8 cellular contexts compared by ENCODE assay signal in genomic region chr2:207767461-207768167, GRCh38. TPM values are rescaled to one million over a fixed set of nuclear protein-coding genes. Genes with fewer than 3 reads are reported as not detected.
DNase-seq lines count a peak whose midpoint lies in the region; ATAC-seq, FAIRE-seq and TF ChIP-seq lines count a peak whose summit lies in the region.

No MANE protein-coding gene starts in this region.

- H3K9ac ChIP-seq in HUES64 (ENCODE audit: low read depth, low read length) (peak overlapping the region; percentile 83; the same call in 1 of the 2 replicates), K562 (ENCODE audit: insufficient read depth in 1 of 2, low read depth in 2 of 2, low read length in 2 of 2) (no peak overlapping the region; a peak in 1 of 4 replicates)

- DNase-seq in AG20443 (ENCODE audit: low spot score) (peak; percentile 39), K562 (ENCODE audit: extremely low read depth in 1 of 4, low spot score in 3 of 4) (no peak), kidney glomerular epithelial cell (lab: John Stamatoyannopoulos, UW) (peak; percentile 12), SIG-M5 treated with dmso at 0.1 percent for 504 hours (lab: John Stamatoyannopoulos, UW; ENCODE audit: unreplicated experiment) (no peak), SHP77 treated with DMSO at 0.1 percent for 48 hours (lab: John Stamatoyannopoulos, UW) (no peak)
- peak; percentile 6 for DNase-seq in stimulated activated naive CD8-positive, alpha-beta T cell treated with anti-CD3 and anti-CD28 coated beads, Interleukin-15, Interleukin-2, amounts not matched to agents 100 U/mL and 50 U/mL, for 24 hours

- TF ChIP-seq RAD21 in K562 (CRISPR knock-in tag; conservative IDR thresholded peaks at IDR 0.05 in 1 of 2, IDR thresholded peaks at IDR 0.05 in 1 of 2): no peak

- intact Hi-C loops in K562 (cut with micrococcal nuclease): loop anchor here (5.0 kb wide), 2 partner anchors 45 to 205 kb away; no protein-coding TSS in a partner anchor

- H3K79me2 ChIP-seq in K562 (ENCODE audit: control insufficient read depth, insufficient read depth, low read length): peaks cover 67% of the 10 kb centered on the region

- CTCF ChIA-PET in K562 (lab: Yijun Ruan, JAX; ENCODE audit: low intra/inter-chr PET ratio): no interaction called here

- TF ChIP-seq POLR2A in K562 (conservative IDR thresholded peaks at IDR 0.05): no peak

- no peaks in the 10 kb centered on the region for H3K9me1 ChIP-seq in K562 (ENCODE audit: control insufficient read depth, insufficient read depth, low read length)

- H4K20me1 ChIP-seq in K562 (replicated peaks; ENCODE audit: control insufficient read depth, insufficient read depth, low read length): peaks cover 3% of the 10 kb centered on the region; the same call in 1 of the 2 replicates

- H3K27me3 ChIP-seq in HUES64 (ENCODE audit: insufficient read depth, low read length) (peaks cover 22% of the 10 kb centered on the region; the same call in 1 of the 2 replicates), K562 (ENCODE audit: control insufficient read depth in 2 of 2, insufficient read depth in 2 of 2, low read length in 2 of 2) (no peaks in the 10 kb centered on the region)

- H3K27ac ChIP-seq in HUES64 (ENCODE audit: low read depth, low read length): no peak overlapping the region
- H3K27ac ChIP-seq in K562 (ENCODE audit: extremely low read depth, low read depth, low read length): no peak overlapping the region; the same call in 2 of the 3 replicates

- peaks cover 50% of the 10 kb centered on the region for H3K4me1 ChIP-seq in HUES64 (ENCODE audit: insufficient read depth, low read length)
- H3K4me1 ChIP-seq in K562 (replicated peaks in 1 of 2; ENCODE audit: control insufficient read depth in 2 of 2, insufficient read depth in 2 of 2, low read length in 2 of 2): peaks cover 29 to 54% of the 10 kb centered on the region in 2 experiments; a peak in 4 of 5 replicates

- WGBS in HUES64: 75% methylated on average over 56 of the region's 56 CpGs
- WGBS in K562 (ENCODE audit: insufficient coverage, low coverage, missing lambda C conversion rate): 99% methylated on average over 11 of the region's 56 CpGs

- no peaks in the 10 kb centered on the region for H3K9me3 ChIP-seq in HUES64 (ENCODE audit: insufficient read depth, low read depth, low read length)
- H3K9me3 ChIP-seq in K562 (replicated peaks; ENCODE audit: control insufficient read depth, insufficient read depth, low read depth, low read length): 0 out of 2 replicates have a peak, but pooled peaks cover 2% of the 10 kb centered on the region

- in situ Hi-C loops in K562 (cut with MboI): no loop called here

- no peak for TF ChIP-seq CTCF in K562 (IDR thresholded peaks at IDR 0.05 in 2 of 3, conservative IDR thresholded peaks at IDR 0.05 in 1 of 3; ENCODE audit: insufficient read depth in 2 of 3, low read depth in 1 of 3, low read length in 3 of 3)

- POLR2A ChIA-PET in K562 (lab: Yijun Ruan, JAX): no interaction called here

- peaks cover 46% of the 10 kb centered on the region for H3K36me3 ChIP-seq in HUES64 (ENCODE audit: insufficient read depth, low read length)
- peaks cover 51% of the 10 kb centered on the region for H3K36me3 ChIP-seq in K562 (ENCODE audit: control insufficient read depth, insufficient read depth, low read length)

- no peak for FAIRE-seq in K562 (lab: Jason Lieb, UNC)

- H3K4me3 ChIP-seq in HUES64 (ENCODE audit: low read length) (peak overlapping the region; percentile 90), K562 (no peak overlapping the region)

- no peak overlapping the region for H2AFZ ChIP-seq in K562 (ENCODE audit: low read depth, low read length)

- ATAC-seq in K562 (no peak), GM19328 (IDR thresholded peaks at IDR 0.05; ENCODE audit: unreplicated experiment) (no peak)
- ATAC-seq in stimulated activated naive CD8-positive, alpha-beta T cell treated with anti-CD3 and anti-CD28 coated beads, Interleukin-15, Interleukin-2, amounts not matched to agents 100 U/mL and 50 U/mL, for 24 hours: no peak

- BruUV-seq in K562 (replicated peaks; lab: Mats Ljungman, UMichigan): no TSS peak

- TF ChIP-seq EP300 in K562 (IDR thresholded peaks at IDR 0.05; ENCODE audit: low read length): no peak

- no peak overlapping the region for H3K4me2 ChIP-seq in K562 (ENCODE audit: insufficient read depth, low read length)

TF ChIP-seq in K562, 482 proteins besides CTCF, POLR2A, EP300 and RAD21 (continues in another document):
- TF ChIP-seq MIER1 (IDR thresholded peaks at IDR 0.05; ENCODE audit: low read depth) (no peak), ELF1 (tag; IDR thresholded peaks at IDR 0.05) (no peak), CBX3 (IDR thresholded peaks at IDR 0.05; ENCODE audit: borderline replicate concordance in 1 of 2, low read length in 2 of 2) (peak in 1 of 2 experiments; percentile 9; a peak in 1 of 3 replicates), PKNOX1 (IDR thresholded peaks at IDR 0.05) (no peak), TRIM28 (IDR thresholded peaks at IDR 0.05) (no peak), MAX (CRISPR knock-in tag; IDR thresholded peaks at IDR 0.05) (no peak)

RNA-seq across cellular contexts. Expression of gene FZD5, which starts 2.1 kb away (rescaled TPM):
- polyA plus RNA-seq in HUES64 (2013, experiment 1 of 2): 18.4 TPM
- polyA plus RNA-seq in HUES64 (2013, experiment 2 of 2): 16.7 TPM
- 12.4 and 17.4 TPM in 2 replicates for total RNA-seq in K562 (2011; cell fraction: chromatin; rRNA removed; ENCODE audit: low replicate concordance)
- 14.3 and 15.3 TPM in 2 replicates for total RNA-seq in K562 (2011; cell fraction: nucleolus; rRNA removed)
- 21.9 and 32.4 TPM in 2 replicates for total RNA-seq in K562 (2011; cell fraction: nucleoplasm; rRNA removed)
- total RNA-seq in K562 (2014; rRNA removed) (8.8 and 9.7 TPM in 2 replicates), K562 (2014; rRNA removed; fragmentation: Illumina TruSeq; extraction: Trizol) (7.2 and 7.7 TPM in 2 replicates), K562 (2015; rRNA removed; fragmentation: Illumina TruSeq; extraction: Trizol) (5.6 and 5.9 TPM in 2 replicates), K562 (2021) (14.6 and 15.8 TPM in 2 replicates)
- polyA plus RNA-seq in K562 (2011; rRNA removed) (4.1 and 4.3 TPM in 2 replicates), K562 (2014; fragmentation: Illumina TruSeq; extraction: Trizol) (5.1 and 5.3 TPM in 2 replicates), K562 (2014; fragmentation: Nextera tagmentation; extraction: Ambion mirVana) (1 to 10 TPM; 3.7 to 7.7 TPM), K562 (2014; rRNA removed) (4.5 and 5.3 TPM in 2 replicates)
- 3.2 and 4.3 TPM in 2 replicates for polyA plus RNA-seq in K562 (2011; cell fraction: cytosol; rRNA removed)
- 7.6 and 8.4 TPM in 2 replicates for polyA plus RNA-seq in K562 (2011; cell fraction: nucleus; rRNA removed)
- 3.3 and 4.3 TPM in 2 replicates for polyA plus RNA-seq in K562 (2012)
- polyA minus RNA-seq in K562 (2011; rRNA and poly(A)+ RNA removed): 10.9 and 12.2 TPM in 2 replicates
- 11.1 and 12.5 TPM in 2 replicates for polyA minus RNA-seq in K562 (2011; cell fraction: cytosol; rRNA and poly(A)+ RNA removed)
- 12.0 and 16.7 TPM in 2 replicates for polyA minus RNA-seq in K562 (2011; cell fraction: nucleus; rRNA and poly(A)+ RNA removed)

RNA-seq across cellular contexts. Expression of gene CCNYL1, which starts 56.2 kb away (rescaled TPM):
- 29.6 TPM for polyA plus RNA-seq in HUES64 (2013, experiment 1 of 2)
- 28.7 TPM for polyA plus RNA-seq in HUES64 (2013, experiment 2 of 2)
- 3.1 and 7.4 TPM in 2 replicates for total RNA-seq in K562 (2011; cell fraction: chromatin; rRNA removed; ENCODE audit: low replicate concordance)
- 2.8 and 3.3 TPM in 2 replicates for total RNA-seq in K562 (2011; cell fraction: nucleolus; rRNA removed)
- total RNA-seq in K562 (2011; cell fraction: nucleoplasm; rRNA removed): 5.4 and 9.6 TPM in 2 replicates
- 2.1 and 3.3 TPM in 2 replicates for total RNA-seq in K562 (2014; rRNA removed)
- 3.7 and 4.4 TPM in 2 replicates for total RNA-seq in K562 (2014; rRNA removed; fragmentation: Illumina TruSeq; extraction: Trizol)
- total RNA-seq in K562 (2015; rRNA removed; fragmentation: Illumina TruSeq; extraction: Trizol): 4.1 and 4.7 TPM in 2 replicates
- total RNA-seq in K562 (2021): 4.5 and 6.0 TPM in 2 replicates
- 5.5 and 7.5 TPM in 2 replicates for polyA plus RNA-seq in K562 (2011; rRNA removed)
- 1.9 and 3.2 TPM in 2 replicates for polyA plus RNA-seq in K562 (2011; cell fraction: cytosol; rRNA removed)
- 2.5 and 3.7 TPM in 2 replicates for polyA plus RNA-seq in K562 (2011; cell fraction: nucleus; rRNA removed)
- 4.7 and 5.9 TPM in 2 replicates for polyA plus RNA-seq in K562 (2012)
- polyA plus RNA-seq in K562 (2014; fragmentation: Illumina TruSeq; extraction: Trizol): 6.7 and 7.1 TPM in 2 replicates
- polyA plus RNA-seq in K562 (2014; fragmentation: Nextera tagmentation; extraction: Ambion mirVana): 1 to 10 TPM; 1.9 to 2.1 TPM
- 4.0 and 5.2 TPM in 2 replicates for polyA plus RNA-seq in K562 (2014; rRNA removed)
- 6.5 and 11.2 TPM in 2 replicates for polyA minus RNA-seq in K562 (2011; rRNA and poly(A)+ RNA removed)
- polyA minus RNA-seq in K562 (2011; cell fraction: cytosol; rRNA and poly(A)+ RNA removed): 3.3 and 4.0 TPM in 2 replicates
- 1.5 and 3.6 TPM in 2 replicates for polyA minus RNA-seq in K562 (2011; cell fraction: nucleus; rRNA and poly(A)+ RNA removed)

Comparison
In these comparisons a context has a peak if more than half of its experiments do, and no peak if none do; other contexts are left out.
1. DNase-seq: peak in AG20443 (single experiment), kidney glomerular epithelial cell (single experiment) and stimulated activated naive CD8-positive, alpha-beta T cell treated with anti-CD3 and anti-CD28 coated beads, Interleukin-15, Interleukin-2, amounts not matched to agents 100 U/mL and 50 U/mL, for 24 hours (single experiment); none in K562 (0 of 4), SIG-M5 treated with dmso at 0.1 percent for 504 hours (single experiment) and SHP77 treated with DMSO at 0.1 percent for 48 hours (single experiment).